Comparison of ENCODE assay signal across 1 cellular context in genomic region chr1:66535149-66535548, GRCh38.
TF ChIP-seq lines count a peak whose summit lies in the region.

No MANE protein-coding gene starts in this region.

TF ChIP-seq in SK-N-SH treated with all-trans-retinoic acid at 6 μM for 48 hours, 23 proteins besides CTCF, POLR2A, EP300 and RAD21 (continued from another document):
- TF ChIP-seq POU6F1 (CRISPR knock-in tag; IDR thresholded peaks at IDR 0.05; ENCODE audit: borderline replicate concordance, low read depth) = no peak
- no peak for TF ChIP-seq ZNF8 (CRISPR knock-in tag; IDR thresholded peaks at IDR 0.05)
- TF ChIP-seq RARB (CRISPR knock-in tag; IDR thresholded peaks at IDR 0.05) = no peak
- TF ChIP-seq CSRNP3 (CRISPR knock-in tag; IDR thresholded peaks at IDR 0.05) = no peak
- no peak for TF ChIP-seq ZFP30 (CRISPR knock-in tag; IDR thresholded peaks at IDR 0.05)
- TF ChIP-seq GLIS3 (CRISPR knock-in tag; IDR thresholded peaks at IDR 0.05) = no peak
